Comparison of ENCODE assay signal across 31 cellular contexts in genomic region chr3:81799403-81799802, GRCh38.
DNase-seq lines count a peak whose midpoint lies in the region; ATAC-seq and TF ChIP-seq lines count a peak whose summit lies in the region.
"Had no signal": no experiment of that assay in that cellular context is flagged by ENCODE, and none has a peak within 500 bp of the region (broad histone marks: within the 10 kb centered on the region; RNA-seq: fewer than 3 reads in every experiment).

No MANE protein-coding gene starts in this region.

- H3K27me3 Mint-ChIP-seq in stimulated activated naive CD8-positive, alpha-beta T cell treated with anti-CD3 and anti-CD28 coated beads, Interleukin-15, amount 100 ng/mL, for 72 hours: no peaks in the 10 kb centered on the region
- H3K27me3 Mint-ChIP-seq: activated naive CD8-positive, alpha-beta T cell treated with anti-CD3 and anti-CD28 coated beads, Interleukin-2, amount 50 U/mL, for 24 hours; naive thymus-derived CD8-positive, alpha-beta T cell; progenitor cell of endocrine pancreas had no signal

- H3K4me1 Mint-ChIP-seq in stimulated activated naive CD8-positive, alpha-beta T cell treated with anti-CD3 and anti-CD28 coated beads, Interleukin-15, amount 100 ng/mL, for 72 hours: no peaks in the 10 kb centered on the region
- H3K4me1 Mint-ChIP-seq: activated naive CD8-positive, alpha-beta T cell treated with anti-CD3 and anti-CD28 coated beads, Interleukin-2, amount 50 U/mL, for 24 hours; naive thymus-derived CD8-positive, alpha-beta T cell had no signal

- CTCF ChIA-PET in HEK293 (lab: Yijun Ruan, JAX): no interaction called here

- TF ChIP-seq CTCF in HEK293 (tag by site-specific recombination; IDR thresholded peaks at IDR 0.05): no peak
- TF ChIP-seq CTCF in cardiac fibroblast (IDR thresholded peaks at IDR 0.05; ENCODE audit: low read depth, low read length): no peak

- peak; percentile 15 for DNase-seq in AG08396 (ENCODE audit: low spot score)
- DNase-seq in cardiac fibroblast (ENCODE audit: low read depth in 2 of 2): peak; percentile 5 to 27
- DNase-seq in kidney glomerular epithelial cell (lab: John Stamatoyannopoulos, UW): peak; percentile 8
- DNase-seq in activated CD4-positive, CD25-positive, alpha-beta regulatory T cell (lab: John Stamatoyannopoulos, UW): no peak
- DNase-seq in stimulated activated naive CD8-positive, alpha-beta T cell treated with anti-CD3 and anti-CD28 coated beads, Interleukin-15, amount 100 ng/mL, for 72 hours: no peak
- DNase-seq: activated CD4-positive, alpha-beta T cell treated with anti-CD3 and anti-CD28 coated beads, Interleukin-2, amount 50 U/mL, for 4 hours; activated naive CD4-positive, alpha-beta T cell; activated naive CD8-positive, alpha-beta T cell treated with anti-CD3 and anti-CD28 coated beads, Interleukin-2, amount 50 U/mL, for 24 hours; activated T-cell treated with anti-CD3 and anti-CD28 coated beads, Interleukin-2, amount 50 U/mL, for 72 hours; Caco-2; DMS53; glutamatergic neuron; GOT3; KG1; lower lobe of right lung; naive thymus-derived CD8-positive, alpha-beta T cell; NCI-H1417; NCI-H2029 treated with DMSO at 0.1 percent for 48 hours; NCI-H526; NK-92 treated with Interleukin-12 subunit alpha and Interleukin-12 subunit beta, amount 100 ng/mL, for 24 hours; PC-3; stimulated activated CD4-positive, alpha-beta T cell treated with anti-CD3 and anti-CD28 coated beads, Interleukin-15, amount 100 ng/mL, for 24 hours; stimulated activated CD4-positive, alpha-beta T cell treated with anti-CD3 and anti-CD28 coated beads, Interleukin-4, amount 100 ng/mL, for 4 hours; T-helper 2 cell had no signal

- H3K27ac Mint-ChIP-seq in stimulated activated naive CD8-positive, alpha-beta T cell treated with anti-CD3 and anti-CD28 coated beads, Interleukin-15, amount 100 ng/mL, for 72 hours: no peak overlapping the region
- H3K27ac Mint-ChIP-seq: activated naive CD8-positive, alpha-beta T cell treated with anti-CD3 and anti-CD28 coated beads, Interleukin-2, amount 50 U/mL, for 24 hours; activated T-cell treated with anti-CD3 and anti-CD28 coated beads, Interleukin-2, amount 50 U/mL, for 72 hours; naive thymus-derived CD8-positive, alpha-beta T cell; progenitor cell of endocrine pancreas had no signal

- H3K36me3 ChIP-seq in HEK293 (ENCODE audit: control insufficient read depth in 2 of 2, insufficient read depth in 1 of 2, low read length in 2 of 2): no peaks in the 10 kb centered on the region
- H3K36me3 ChIP-seq: lower lobe of right lung, tibial nerve had no signal

- ATAC-seq in HG03039 (IDR thresholded peaks at IDR 0.05; ENCODE audit: unreplicated experiment): no peak
- no peak for ATAC-seq in stimulated activated naive CD8-positive, alpha-beta T cell treated with anti-CD3 and anti-CD28 coated beads, Interleukin-15, amount 100 ng/mL, for 72 hours
- ATAC-seq: activated CD4-positive, CD25-positive, alpha-beta regulatory T cell treated with anti-CD3 and anti-CD28 coated beads, Interleukin-2, amount 50 U/mL, for 24 hours; activated naive CD8-positive, alpha-beta T cell treated with anti-CD3 and anti-CD28 coated beads, Interleukin-2, amount 50 U/mL, for 24 hours; activated T-cell treated with anti-CD3 and anti-CD28 coated beads, Interleukin-2, amount 50 U/mL, for 72 hours; lower lobe of right lung; naive thymus-derived CD8-positive, alpha-beta T cell; PC-3; Right ventricle myocardium inferior had no signal

- POLR2A ChIA-PET in HEK293 (lab: Yijun Ruan, JAX): no interaction called here

- no peak overlapping the region for H3K27ac ChIP-seq in HEK293 (ENCODE audit: extremely low read depth, low read depth, low read length)
- H3K27ac ChIP-seq: C4-2B, lower lobe of right lung, tibial nerve had no signal

- H3K4me1 ChIP-seq in HEK293 (ENCODE audit: control insufficient read depth, insufficient read depth, low read length): no peaks in the 10 kb centered on the region
- H3K4me1 ChIP-seq: Caco-2, lower lobe of right lung, tibial nerve had no signal

- H3K9me3 ChIP-seq in HEK293 (ENCODE audit: control insufficient read depth, insufficient read depth, low read depth, low read length): no peaks in the 10 kb centered on the region
- H3K9me3 ChIP-seq: Caco-2, lower lobe of right lung, tibial nerve had no signal

- H3K4me3 Mint-ChIP-seq in stimulated activated naive CD8-positive, alpha-beta T cell treated with anti-CD3 and anti-CD28 coated beads, Interleukin-15, amount 100 ng/mL, for 72 hours: no peak overlapping the region
- H3K4me3 Mint-ChIP-seq: activated naive CD8-positive, alpha-beta T cell treated with anti-CD3 and anti-CD28 coated beads, Interleukin-2, amount 50 U/mL, for 24 hours; activated T-cell treated with anti-CD3 and anti-CD28 coated beads, Interleukin-2, amount 50 U/mL, for 72 hours; naive thymus-derived CD8-positive, alpha-beta T cell had no signal

- H3K9me3 Mint-ChIP-seq in stimulated activated naive CD8-positive, alpha-beta T cell treated with anti-CD3 and anti-CD28 coated beads, Interleukin-15, amount 100 ng/mL, for 72 hours: no peaks in the 10 kb centered on the region
- H3K9me3 Mint-ChIP-seq: activated naive CD8-positive, alpha-beta T cell treated with anti-CD3 and anti-CD28 coated beads, Interleukin-2, amount 50 U/mL, for 24 hours; activated T-cell treated with anti-CD3 and anti-CD28 coated beads, Interleukin-2, amount 50 U/mL, for 72 hours; naive thymus-derived CD8-positive, alpha-beta T cell had no signal

- H3K4me3 ChIP-seq in HEK293 (ENCODE audit: low read depth, low read length) (no peak overlapping the region), cardiac fibroblast (replicated peaks in 1 of 2; ENCODE audit: low read depth in 2 of 2, low read length in 2 of 2) (no peak overlapping the region)
- H3K4me3 ChIP-seq: lower lobe of right lung, tibial nerve had no signal

TF ChIP-seq in HEK293, 187 proteins besides CTCF, POLR2A, EP300 and RAD21:
- TF ChIP-seq ZNF335 (tag by site-specific recombination; conservative IDR thresholded peaks at IDR 0.05) (no peak), ZNF23 (tag by site-specific recombination; IDR thresholded peaks at IDR 0.05; ENCODE audit: borderline replicate concordance) (no peak), REST (tag by site-specific recombination; IDR thresholded peaks at IDR 0.05) (peak; percentile 67), ZNF18 (tag by site-specific recombination; IDR thresholded peaks at IDR 0.05) (no peak)

Comparison
In these comparisons a context has a peak if more than half of its experiments do, and no peak if none do; other contexts are left out.
1. DNase-seq: peak in AG08396 (single experiment), cardiac fibroblast (2 of 2) and kidney glomerular epithelial cell (single experiment); none in activated CD4-positive, CD25-positive, alpha-beta regulatory T cell (0 of 4) and stimulated activated naive CD8-positive, alpha-beta T cell treated with anti-CD3 and anti-CD28 coated beads, Interleukin-15, amount 100 ng/mL, for 72 hours (0 of 2).